Comparison of ENCODE assay signal across 25 cellular contexts in the genomic region with DNA sequence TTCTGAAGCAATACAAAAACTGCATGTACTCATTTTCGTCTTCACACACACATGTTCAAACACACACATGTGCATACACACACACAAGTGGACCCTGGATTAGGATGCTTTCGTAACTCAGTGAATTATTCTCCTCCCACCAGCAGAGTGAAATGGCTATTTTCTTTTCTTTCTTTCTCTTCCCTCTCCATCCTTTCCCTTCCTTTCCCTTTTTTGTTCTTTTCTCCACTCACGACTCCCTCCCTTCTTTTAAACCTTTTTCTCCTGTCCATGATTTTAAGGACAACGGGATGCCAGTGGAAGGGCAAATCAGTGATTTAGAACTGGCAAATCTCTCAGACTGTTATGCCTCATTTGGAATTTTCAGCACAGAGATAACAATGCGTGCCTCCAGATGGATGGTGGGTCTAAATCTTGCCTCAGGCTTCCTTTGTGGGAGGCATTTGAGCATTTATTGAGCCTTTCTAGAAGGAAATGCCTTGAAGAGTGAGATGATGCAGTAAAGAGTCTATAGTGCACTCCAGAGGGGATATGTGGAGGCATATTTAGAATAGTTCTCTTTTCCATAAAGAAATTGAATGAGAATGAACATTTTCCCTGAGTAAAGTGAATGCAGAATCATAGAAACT.
DNase-seq lines count a peak whose midpoint lies in the region; ATAC-seq and TF ChIP-seq lines count a peak whose summit lies in the region.
"Had no signal": no experiment of that assay in that cellular context is flagged by ENCODE, and none has a peak within 500 bp of the region (broad histone marks: within the 10 kb centered on the region; RNA-seq: fewer than 3 reads in every experiment).

No MANE protein-coding gene starts in this region.

- H2BK15ac ChIP-seq in mesenchymal stem cell (ENCODE audit: low read depth, poor library complexity, severe bottlenecking) = no peak overlapping the region

- H3K18ac ChIP-seq in mesenchymal stem cell (ENCODE audit: low read depth in 1 of 2, low read length in 2 of 2) = no peak overlapping the region

- H3K9me3 ChIP-seq in mesenchymal stem cell (ENCODE audit: control insufficient read depth, low read length) (no peaks in the 10 kb centered on the region), transverse colon (no peaks in the 10 kb centered on the region)
- H3K9me3 ChIP-seq: SJSA1 had no signal

- DNase-seq in HFFc6 (no peak), RPMI7951 (ENCODE audit: low read depth) (peak; percentile 94), mesenchymal stem cell (no peak), transverse colon (no peak), ureter (ENCODE audit: low spot score) (no peak), inferior parietal cortex (ENCODE audit: extremely low spot score) (no peak)
- no peak for DNase-seq in activated CD8-positive, alpha-beta T cell treated with anti-CD3 and anti-CD28 coated beads, Interleukin-2, amount 10 ng/mL, durations not matched to agents 7 days and 5 days
- DNase-seq: C1 segment of cervical spinal cord; CD4-positive, alpha-beta memory T cell; COR-L47; DMS53; GF-D8; NCI-H1092 treated with DMSO at 0.1 percent for 48 hours; NCI-H1436; NCI-H187 treated with DMSO at 0.1 percent for 48 hours; NCI-H2171 treated with DMSO at 0.1 percent for 48 hours; NCI-H524 treated with DMSO at 0.1 percent for 48 hours; NCI-H82; NK-92 treated with Interleukin-12 subunit alpha and Interleukin-12 subunit beta, amount 100 ng/mL, for 24 hours; PC-9; Right ventricle myocardium superior; RPMI8226; T-cell had no signal

- H3K4me2 ChIP-seq in mesenchymal stem cell (ENCODE audit: low read length, poor library complexity, severe bottlenecking) = no peak overlapping the region
- H3K4me2 ChIP-seq: PC-9 had no signal

- intact Hi-C loops in transverse colon (cut with DNase I; ENCODE audit: low total_unique reads) = no loop called here

- H3K36me3 Mint-ChIP-seq in HFFc6 (ENCODE audit: low read depth) = peaks cover 35% of the 10 kb centered on the region
- no peaks in the 10 kb centered on the region for H3K36me3 Mint-ChIP-seq in activated CD8-positive, alpha-beta T cell treated with anti-CD3 and anti-CD28 coated beads, Interleukin-2, amount 10 ng/mL, durations not matched to agents 7 days and 5 days (ENCODE audit: low read depth)
- H3K36me3 Mint-ChIP-seq: CD4-positive, alpha-beta memory T cell; IgD-negative memory B cell; T-cell had no signal

- H2AK5ac ChIP-seq in mesenchymal stem cell (ENCODE audit: low read length, severe bottlenecking) = no peak overlapping the region

- POLR2A ChIA-PET in activated CD8-positive, alpha-beta T cell treated with anti-CD3 and anti-CD28 coated beads, Interleukin-2, amount 10 ng/mL, durations not matched to agents 7 days and 5 days (lab: Charles Lee) = no interaction called here

- CTCF ChIA-PET in activated CD8-positive, alpha-beta T cell treated with anti-CD3 and anti-CD28 coated beads, Interleukin-2, amount 10 ng/mL, durations not matched to agents 7 days and 5 days (lab: Charles Lee) = no interaction called here

- no peak overlapping the region for H4K8ac ChIP-seq in mesenchymal stem cell (ENCODE audit: low read length)

- peaks cover 0 to 8% of the 10 kb centered on the region in 2 experiments for H3K36me3 ChIP-seq in mesenchymal stem cell (ENCODE audit: control insufficient read depth in 1 of 2, insufficient read depth in 2 of 2, low read depth in 1 of 2, low read length in 2 of 2)
- no peaks in the 10 kb centered on the region for H3K36me3 ChIP-seq in transverse colon
- H3K36me3 ChIP-seq: SJSA1 had no signal

- H3K4me3 Mint-ChIP-seq in HFFc6 = no peak overlapping the region
- no peak overlapping the region for H3K4me3 Mint-ChIP-seq in activated CD8-positive, alpha-beta T cell treated with anti-CD3 and anti-CD28 coated beads, Interleukin-2, amount 10 ng/mL, durations not matched to agents 7 days and 5 days
- H3K4me3 Mint-ChIP-seq: CD4-positive, alpha-beta memory T cell; IgD-negative memory B cell; T-cell had no signal

- no peak overlapping the region for H4K91ac ChIP-seq in mesenchymal stem cell (ENCODE audit: low read length)

- H3K4ac ChIP-seq in mesenchymal stem cell (ENCODE audit: low read depth in 1 of 2, low read length in 2 of 2) = no peak overlapping the region

- peaks cover 4% of the 10 kb centered on the region for H3K27me3 Mint-ChIP-seq in HFFc6 (ENCODE audit: insufficient read depth)
- H3K27me3 Mint-ChIP-seq in activated CD8-positive, alpha-beta T cell treated with anti-CD3 and anti-CD28 coated beads, Interleukin-2, amount 10 ng/mL, durations not matched to agents 7 days and 5 days (ENCODE audit: low read depth) = peaks cover 10% of the 10 kb centered on the region

- peak overlapping the region; percentile 70 for H3K27ac Mint-ChIP-seq in HFFc6
- H3K27ac Mint-ChIP-seq in activated CD8-positive, alpha-beta T cell treated with anti-CD3 and anti-CD28 coated beads, Interleukin-2, amount 10 ng/mL, durations not matched to agents 7 days and 5 days = no peak overlapping the region
- H3K27ac Mint-ChIP-seq: IgD-negative memory B cell, T-cell had no signal

- TF ChIP-seq POLR2A in transverse colon (IDR thresholded peaks at IDR 0.05) = no peak

- H3K23ac ChIP-seq in mesenchymal stem cell (ENCODE audit: low read length in 2 of 2) = no peak overlapping the region

- peaks cover 96% of the 10 kb centered on the region for H3K4me1 Mint-ChIP-seq in HFFc6 (ENCODE audit: low read depth)
- no peaks in the 10 kb centered on the region for H3K4me1 Mint-ChIP-seq in activated CD8-positive, alpha-beta T cell treated with anti-CD3 and anti-CD28 coated beads, Interleukin-2, amount 10 ng/mL, durations not matched to agents 7 days and 5 days (ENCODE audit: low read depth)
- H3K4me1 Mint-ChIP-seq: CD4-positive, alpha-beta memory T cell; IgD-negative memory B cell; T-cell had no signal

- ATAC-seq in activated CD8-positive, alpha-beta T cell treated with anti-CD3 and anti-CD28 coated beads, Interleukin-2, amount 10 ng/mL, durations not matched to agents 7 days and 5 days = no peak
- ATAC-seq: T-cell had no signal

- peaks cover 7% of the 10 kb centered on the region; the same call in 1 of the 2 replicates for H3K9me3 Mint-ChIP-seq in HFFc6
- peaks cover 9% of the 10 kb centered on the region for H3K9me3 Mint-ChIP-seq in activated CD8-positive, alpha-beta T cell treated with anti-CD3 and anti-CD28 coated beads, Interleukin-2, amount 10 ng/mL, durations not matched to agents 7 days and 5 days (ENCODE audit: insufficient read depth)

- in situ Hi-C loops in transverse colon (cut with MboI; ENCODE audit: low pct_ligation_motif_present in 1 of 4, low pct_unique_long_range_greater_than_20kb in 1 of 4, low sequenced_read_pairs in 3 of 4) = no loop called here

- no peak for TF ChIP-seq CTCF in HFFc6 (IDR thresholded peaks at IDR 0.05)
- no peak for TF ChIP-seq CTCF in transverse colon (IDR thresholded peaks at IDR 0.05)

- H2BK12ac ChIP-seq in mesenchymal stem cell (ENCODE audit: low read length in 2 of 2) = peak overlapping the region; percentile 12 to 66

- no peak overlapping the region for H2BK120ac ChIP-seq in mesenchymal stem cell (ENCODE audit: low read depth, low read length)

- no peaks in the 10 kb centered on the region for H3K27me3 ChIP-seq in mesenchymal stem cell (ENCODE audit: control insufficient read depth in 1 of 2, insufficient read depth in 1 of 2, low read length in 2 of 2)
- peaks cover 11% of the 10 kb centered on the region for H3K27me3 ChIP-seq in transverse colon
- H3K27me3 ChIP-seq: SJSA1 had no signal

- 88% methylated on average over 5 of the region's 5 CpGs for WGBS in mesenchymal stem cell
- 71 to 73% methylated on average over 5 of the region's 5 CpGs for WGBS in transverse colon (ENCODE audit: low coverage in 1 of 2), 2 donors

- peak overlapping the region; percentile 31 for H3K9ac ChIP-seq in mesenchymal stem cell (ENCODE audit: low read length)

- H3K4me1 ChIP-seq in mesenchymal stem cell (ENCODE audit: control insufficient read depth, insufficient read depth, low read depth, low read length) = peaks cover 3% of the 10 kb centered on the region
- H3K4me1 ChIP-seq in transverse colon = no peaks in the 10 kb centered on the region

- H3K4me3 ChIP-seq in mesenchymal stem cell (ENCODE audit: insufficient read depth in 1 of 2, low read depth in 1 of 2, low read length in 2 of 2) (no peak overlapping the region), transverse colon (no peak overlapping the region)
- H3K4me3 ChIP-seq: PC-9, SJSA1 had no signal

- no peak overlapping the region for H2BK5ac ChIP-seq in mesenchymal stem cell (ENCODE audit: low read depth, low read length, poor library complexity, severe bottlenecking)

- H3K27ac ChIP-seq in mesenchymal stem cell (ENCODE audit: low read length, poor library complexity, severe bottlenecking) (no peak overlapping the region), transverse colon (no peak overlapping the region)
- H3K27ac ChIP-seq: PC-9, SJSA1 had no signal

- H3K79me1 ChIP-seq in mesenchymal stem cell (replicated peaks; ENCODE audit: low read length, poor library complexity, severe bottlenecking) = no peaks in the 10 kb centered on the region

- no peak for TF ChIP-seq EP300 in transverse colon (IDR thresholded peaks at IDR 0.05; ENCODE audit: low read depth)

- H3K14ac ChIP-seq in mesenchymal stem cell (ENCODE audit: low read length in 2 of 2) = no peak overlapping the region

- no peak overlapping the region for H2AFZ ChIP-seq in mesenchymal stem cell (ENCODE audit: low read depth, low read length)
- H2AFZ ChIP-seq: PC-9 had no signal
